Comparison of ENCODE assay signal across 9 cellular contexts in genomic region chr9:109534151-109534550, GRCh38. TPM values are rescaled to one million over a fixed set of nuclear protein-coding genes. Genes with fewer than 3 reads are reported as not detected.
"Had no signal": no experiment of that assay in that cellular context is flagged by ENCODE, and none has a peak within 500 bp of the region (broad histone marks: within the 10 kb centered on the region; RNA-seq: fewer than 3 reads in every experiment).

No MANE protein-coding gene starts in this region.

- ATAC-seq: HepG2, K562 had no signal

- H3K4me3 Mint-ChIP-seq: IgD-negative memory B cell had no signal

- H3K36me3 Mint-ChIP-seq: IgD-negative memory B cell had no signal

- H3K27ac Mint-ChIP-seq: IgD-negative memory B cell had no signal

- H3K4me2 ChIP-seq: KMS-11 had no signal

- H3K4me1 Mint-ChIP-seq: IgD-negative memory B cell had no signal

- H3K27ac ChIP-seq: HL-60, KMS-11 had no signal

- H3K4me3 ChIP-seq: K562 had no signal

- DNase-seq: IMR-90, Karpas-422, KBM-7, KG1 had no signal

RNA-seq across cellular contexts. Expression of gene PTPN3, which starts 36.0 kb away (rescaled TPM):
- polyA plus RNA-seq: IgD-negative memory B cell, K562 had no signal
